ENCODE assay signal across 19 cellular contexts in the genomic region with DNA sequence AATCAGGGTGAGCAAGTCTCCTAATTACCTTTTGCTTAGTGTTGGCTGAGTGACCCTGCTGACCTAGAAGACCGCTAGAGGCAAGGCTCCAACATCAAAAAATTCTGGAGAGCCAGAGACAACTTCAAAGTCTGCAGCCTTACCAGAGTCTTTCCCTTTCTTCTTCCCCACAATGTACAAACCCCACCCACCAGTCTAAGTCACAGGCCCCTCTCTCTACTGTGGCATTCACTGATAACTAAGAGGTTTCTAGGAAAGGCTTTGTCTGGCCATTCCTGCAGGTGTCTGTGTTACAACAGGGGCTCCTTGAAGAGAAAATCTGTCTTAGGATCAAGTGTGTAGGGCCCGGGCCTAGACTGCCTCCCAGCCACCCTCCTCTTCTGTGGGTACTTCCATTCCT. TPM values are rescaled to one million over a fixed set of nuclear protein-coding genes. Genes with fewer than 3 reads are reported as not detected.
DNase-seq lines count a peak whose midpoint lies in the region; ATAC-seq and TF ChIP-seq lines count a peak whose summit lies in the region.
"Had no signal": no experiment of that assay in that cellular context is flagged by ENCODE, and none has a peak within 500 bp of the region (broad histone marks: within the 10 kb centered on the region; RNA-seq: fewer than 3 reads in every experiment).

No MANE protein-coding gene starts in this region.

- H4K91ac ChIP-seq in neuronal stem cell (ENCODE audit: low read depth, low read length, poor library complexity) = no peak overlapping the region

- no peak overlapping the region for H3K23ac ChIP-seq in neuronal stem cell (ENCODE audit: low read depth, low read length, poor library complexity)

- peaks cover 40% of the 10 kb centered on the region for H3K4me1 ChIP-seq in BE2C
- peaks cover 5 to 6% of the 10 kb centered on the region in 2 donors for H3K4me1 ChIP-seq in neuronal stem cell (ENCODE audit: control insufficient read depth in 2 of 2, insufficient read depth in 1 of 2, low read depth in 1 of 2, low read length in 2 of 2)
- H3K4me1 ChIP-seq: A549, HAP-1 had no signal

- H3K36me3 Mint-ChIP-seq in activated CD4-positive, alpha-beta T cell treated with anti-CD3 and anti-CD28 coated beads for 36 hours (ENCODE audit: low read depth) = no peaks in the 10 kb centered on the region
- H3K36me3 Mint-ChIP-seq: CD4-positive, alpha-beta memory T cell had no signal

- H3K18ac ChIP-seq in neuronal stem cell (ENCODE audit: low read length) = no peak overlapping the region

- no peak overlapping the region for H3K27ac Mint-ChIP-seq in activated CD4-positive, alpha-beta T cell treated with anti-CD3 and anti-CD28 coated beads for 36 hours
- H3K27ac Mint-ChIP-seq: CD4-positive, alpha-beta memory T cell; HFFc6 had no signal

- H2BK12ac ChIP-seq in neuronal stem cell (ENCODE audit: low read length) = no peak overlapping the region

- H3K9me3 ChIP-seq in BE2C (no peaks in the 10 kb centered on the region), neuronal stem cell (replicated peaks in 1 of 2; ENCODE audit: control insufficient read depth in 2 of 2, insufficient read depth in 1 of 2, low read depth in 1 of 2, low read length in 2 of 2) (no peaks in the 10 kb centered on the region)
- H3K9me3 ChIP-seq: A549, HAP-1 had no signal

- H3K4me3 ChIP-seq in BE2C (ENCODE audit: low read depth, low read length) = peak overlapping the region; percentile 3; the same call in 1 of the 2 replicates
- H3K4me3 ChIP-seq in neuronal stem cell (ENCODE audit: low read length in 2 of 2) = no peak overlapping the region
- H3K4me3 ChIP-seq: A549, HAP-1 had no signal

- no peaks in the 10 kb centered on the region for H3K27me3 ChIP-seq in BE2C
- no peaks in the 10 kb centered on the region for H3K27me3 ChIP-seq in neuronal stem cell (ENCODE audit: control insufficient read depth in 3 of 3, insufficient read depth in 3 of 3, low read depth in 1 of 3, low read length in 3 of 3)

- no peak for ATAC-seq in activated CD4-positive, alpha-beta T cell treated with anti-CD3 and anti-CD28 coated beads for 36 hours
- ATAC-seq: A549 had no signal

- no peak overlapping the region for H2BK15ac ChIP-seq in neuronal stem cell (ENCODE audit: low read length)

- H3K4ac ChIP-seq in neuronal stem cell (ENCODE audit: low read length) = no peak overlapping the region

- no peak overlapping the region for H3K27ac ChIP-seq in neuronal stem cell (replicated peaks; ENCODE audit: low read length)
- H3K27ac ChIP-seq: A549 had no signal

- intact Hi-C loops in activated CD4-positive, alpha-beta T cell treated with anti-CD3 and anti-CD28 coated beads for 36 hours (cut with DNase I, micrococcal nuclease) = no loop called here

- WGBS in neuronal stem cell (ENCODE audit: extremely low coverage in 2 of 2, insufficient read length in 2 of 2, insufficient replicate concordance in 1 of 2), 2 donors = no CpG with 5 or more reads among the region's 2 CpGs

- DNase-seq in BE2C (peak; percentile 20), ELF-1 (ENCODE audit: low read depth, low spot score) (peak; percentile 50), islet precursor cell (peak; percentile 56), neuronal stem cell (ENCODE audit: low spot score) (no peak), NCI-H1436 (lab: John Stamatoyannopoulos, UW) (no peak), SIG-M5 (lab: John Stamatoyannopoulos, UW) (no peak)
- DNase-seq in activated CD4-positive, alpha-beta T cell treated with anti-CD3 and anti-CD28 coated beads for 36 hours = no peak
- DNase-seq: 8988T; ACHN; AML-193; C1 segment of cervical spinal cord; Calu3; CD4-positive, alpha-beta memory T cell; EL; GF-D8; GOT3; HFFc6 had no signal

- peak overlapping the region; percentile 53 for H2AFZ ChIP-seq in neuronal stem cell (ENCODE audit: low read length)

- no peaks in the 10 kb centered on the region for H3K79me1 ChIP-seq in neuronal stem cell (ENCODE audit: low read depth, low read length)

- H3K36me3 ChIP-seq in BE2C (no peaks in the 10 kb centered on the region), neuronal stem cell (replicated peaks in 1 of 2; ENCODE audit: control insufficient read depth in 2 of 2, insufficient read depth in 2 of 2, low read length in 2 of 2) (no peaks in the 10 kb centered on the region)
- H3K36me3 ChIP-seq: HAP-1 had no signal

- CTCF ChIA-PET in activated CD4-positive, alpha-beta T cell treated with anti-CD3 and anti-CD28 coated beads for 36 hours (lab: Charles Lee) = interaction anchor here (0.8 to 1.0 kb wide), 2 partner anchors 43 to 405 kb away, joined by 3 read pairs; no protein-coding TSS in a partner anchor

- H3K4me1 Mint-ChIP-seq in activated CD4-positive, alpha-beta T cell treated with anti-CD3 and anti-CD28 coated beads for 36 hours = no peaks in the 10 kb centered on the region
- H3K4me1 Mint-ChIP-seq: CD4-positive, alpha-beta memory T cell had no signal

- H2BK5ac ChIP-seq in neuronal stem cell (ENCODE audit: low read length) = no peak overlapping the region

- no peak overlapping the region for H2AK5ac ChIP-seq in neuronal stem cell (ENCODE audit: low read depth, low read length)

- H3K14ac ChIP-seq in neuronal stem cell (ENCODE audit: low read length) = no peak overlapping the region

- no peaks in the 10 kb centered on the region for H3K9me3 Mint-ChIP-seq in activated CD4-positive, alpha-beta T cell treated with anti-CD3 and anti-CD28 coated beads for 36 hours (ENCODE audit: low read depth)
- H3K9me3 Mint-ChIP-seq: CD4-positive, alpha-beta memory T cell; HFFc6 had no signal

- H4K8ac ChIP-seq in neuronal stem cell (ENCODE audit: low read depth, low read length) = no peak overlapping the region

- POLR2A ChIA-PET in activated CD4-positive, alpha-beta T cell treated with anti-CD3 and anti-CD28 coated beads for 36 hours (lab: Charles Lee) = no interaction called here

- H3K9ac ChIP-seq in neuronal stem cell (ENCODE audit: low read depth, low read length, poor library complexity) = no peak overlapping the region

- no peak overlapping the region for H3K4me2 ChIP-seq in neuronal stem cell (ENCODE audit: insufficient read depth, low read length, poor library complexity, severe bottlenecking)
- H3K4me2 ChIP-seq: A549 had no signal

- H3K4me3 Mint-ChIP-seq in activated CD4-positive, alpha-beta T cell treated with anti-CD3 and anti-CD28 coated beads for 36 hours = no peak overlapping the region
- H3K4me3 Mint-ChIP-seq: CD4-positive, alpha-beta memory T cell; HFFc6 had no signal

- H2BK120ac ChIP-seq in neuronal stem cell (ENCODE audit: low read depth, low read length) = no peak overlapping the region

- no peak for TF ChIP-seq CTCF in BE2C (IDR thresholded peaks at IDR 0.05; ENCODE audit: low read depth, low read length)

- H3K27me3 Mint-ChIP-seq in activated CD4-positive, alpha-beta T cell treated with anti-CD3 and anti-CD28 coated beads for 36 hours = no peaks in the 10 kb centered on the region
- H3K27me3 Mint-ChIP-seq: CD4-positive, alpha-beta memory T cell had no signal

RNA-seq across cellular contexts. Expression of a gene that starts 0.5 kb away (rescaled TPM):
- polyA plus RNA-seq in BE2C (2012; ENCODE audit: insufficient read depth, insufficient read length, low read depth) = 10.1 TPM
- 0.03 TPM for polyA plus RNA-seq in neuronal stem cell (2013, experiment 1 of 2)
- polyA plus RNA-seq in neuronal stem cell (2013, experiment 2 of 2) = 0.06 TPM
- under 1 TPM; 0.09 to 0.58 TPM for total RNA-seq in activated CD4-positive, alpha-beta T cell treated with anti-CD3 and anti-CD28 coated beads for 36 hours
- polyA plus RNA-seq: CD4-positive, alpha-beta memory T cell had no signal

Comparison
In these comparisons a context has a peak if more than half of its experiments do, and no peak if none do; other contexts are left out.
1. DNase-seq: peak in BE2C (single experiment), ELF-1 (single experiment) and islet precursor cell (single experiment); none in neuronal stem cell (single experiment), activated CD4-positive, alpha-beta T cell treated with anti-CD3 and anti-CD28 coated beads for 36 hours (single experiment), NCI-H1436 (single experiment) and SIG-M5 (single experiment).